Comparison of ENCODE assay signal across 12 cellular contexts in the genomic region with DNA sequence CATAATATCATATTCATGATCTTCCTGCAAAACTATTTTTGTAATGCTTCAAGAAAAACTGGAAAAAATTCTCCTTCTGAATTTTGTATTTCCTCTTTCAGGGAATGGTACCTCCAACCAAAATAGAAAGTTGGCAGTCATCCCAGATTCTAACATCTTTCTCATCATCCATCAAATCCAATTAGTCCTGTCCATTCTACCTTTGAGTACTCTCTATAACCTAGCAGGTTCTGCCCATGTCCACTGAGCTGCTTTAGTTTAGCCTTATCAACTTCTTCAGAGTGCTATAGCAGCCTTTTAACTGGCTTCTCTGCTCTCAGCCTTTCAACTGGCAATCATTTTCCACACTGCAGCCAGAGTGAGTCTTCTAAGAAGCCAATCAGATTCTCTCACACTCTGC.
DNase-seq lines count a peak whose midpoint lies in the region; ATAC-seq and TF ChIP-seq lines count a peak whose summit lies in the region.
"Had no signal": no experiment of that assay in that cellular context is flagged by ENCODE, and none has a peak within 500 bp of the region (broad histone marks: within the 10 kb centered on the region; RNA-seq: fewer than 3 reads in every experiment).

No MANE protein-coding gene starts in this region.

- H3K4me3 ChIP-seq in esophagus muscularis mucosa = no peak overlapping the region
- H3K4me3 ChIP-seq in skeletal muscle satellite cell (ENCODE audit: low read length) = no peak overlapping the region

- H3K27me3 ChIP-seq in esophagus muscularis mucosa = no peaks in the 10 kb centered on the region
- no peaks in the 10 kb centered on the region for H3K27me3 ChIP-seq in skeletal muscle satellite cell (ENCODE audit: control insufficient read depth, insufficient read depth, low read length)

- H3K27ac ChIP-seq in esophagus muscularis mucosa (replicated peaks in 1 of 4) = peak overlapping the region; percentile 69 to 81 (median 74)

- DNase-seq in NCI-H1092 treated with DMSO at 0.1 percent for 48 hours (lab: John Stamatoyannopoulos, UW) (peak; percentile 24), NCI-H1092 (lab: John Stamatoyannopoulos, UW) (no peak), NCI-H69 (lab: John Stamatoyannopoulos, UW) (peak; percentile 45), esophagus muscularis mucosa (ENCODE audit: extremely low spot score) (no peak), islet precursor cell (no peak)
- DNase-seq: 8988T; activated naive CD8-positive, alpha-beta T cell treated with anti-CD3 and anti-CD28 coated beads, Interleukin-2, amount 10 ng/mL, durations not matched to agents 7 days and 5 days; Calu3 had no signal

- TF ChIP-seq POLR2A in esophagus muscularis mucosa (IDR thresholded peaks at IDR 0.05; ENCODE audit: low read depth) = no peak

- peak overlapping the region; percentile 2 for H3K4me2 ChIP-seq in skeletal muscle satellite cell (ENCODE audit: low read length)

- H3K9me3 ChIP-seq in esophagus muscularis mucosa (no peaks in the 10 kb centered on the region), skeletal muscle satellite cell (replicated peaks; ENCODE audit: low read length) (no peaks in the 10 kb centered on the region)

- intact Hi-C loops in esophagus muscularis mucosa (cut with DNase I) = no loop called here

- no peak for TF ChIP-seq EP300 in esophagus muscularis mucosa (IDR thresholded peaks at IDR 0.05)

- ATAC-seq in GM18519 (IDR thresholded peaks at IDR 0.05; ENCODE audit: low FRiP score, unreplicated experiment) (no peak), GM21528 (IDR thresholded peaks at IDR 0.05; ENCODE audit: low FRiP score, unreplicated experiment) (no peak)
- ATAC-seq: WTC11 had no signal

- H3K4me1 ChIP-seq in esophagus muscularis mucosa = peaks cover 35 to 59% (median 55%) of the 10 kb centered on the region in 4 donors
- H3K4me1 ChIP-seq in skeletal muscle satellite cell (ENCODE audit: control insufficient read depth, insufficient read depth, low read length) = peaks cover 23% of the 10 kb centered on the region

- H3K36me3 ChIP-seq in esophagus muscularis mucosa (no peaks in the 10 kb centered on the region), skeletal muscle satellite cell (ENCODE audit: insufficient read depth, low read length) (no peaks in the 10 kb centered on the region)

- H3K9ac ChIP-seq in skeletal muscle satellite cell (ENCODE audit: low read depth, low read length) = no peak overlapping the region

- no peak for TF ChIP-seq CTCF in esophagus muscularis mucosa (IDR thresholded peaks at IDR 0.05)

Comparison
In these comparisons a context has a peak if more than half of its experiments do, and no peak if none do; other contexts are left out.
1. DNase-seq: peak in NCI-H1092 treated with DMSO at 0.1 percent for 48 hours (single experiment) and NCI-H69 (single experiment); none in NCI-H1092 (single experiment), esophagus muscularis mucosa (single experiment) and islet precursor cell (single experiment).